8 cellular contexts compared by ENCODE assay signal in genomic region chr1:156705918-156706646, GRCh38. TPM values are rescaled to one million over a fixed set of nuclear protein-coding genes. Genes with fewer than 3 reads are reported as not detected.
DNase-seq lines count a peak whose midpoint lies in the region; ATAC-seq and TF ChIP-seq lines count a peak whose summit lies in the region.

No MANE protein-coding gene starts in this region.

- no peak overlapping the region for H2AFZ ChIP-seq in SK-N-SH (ENCODE audit: low read depth)

- peak overlapping the region; percentile 89 for H3K4me2 ChIP-seq in SK-N-SH

- no peaks in the 10 kb centered on the region for H3K9me3 Mint-ChIP-seq in CD4-positive, CD25-positive, alpha-beta regulatory T cell
- H3K9me3 Mint-ChIP-seq in IgD-negative memory B cell = no peaks in the 10 kb centered on the region
- no peaks in the 10 kb centered on the region for H3K9me3 Mint-ChIP-seq in activated naive CD8-positive, alpha-beta T cell treated with anti-CD3 and anti-CD28 coated beads for 36 hours

- peak overlapping the region; percentile 80 to 93 (median 90) for H3K4me3 Mint-ChIP-seq in CD4-positive, CD25-positive, alpha-beta regulatory T cell
- H3K4me3 Mint-ChIP-seq in IgD-negative memory B cell = peak overlapping the region; percentile 79 to 92 (median 88)
- H3K4me3 Mint-ChIP-seq in activated naive CD8-positive, alpha-beta T cell treated with anti-CD3 and anti-CD28 coated beads for 36 hours = peak overlapping the region; percentile 76

- peak; percentile 53 to 61 (median 56) for DNase-seq in CD4-positive, CD25-positive, alpha-beta regulatory T cell
- peak; percentile 90 for DNase-seq in SK-N-SH
- peak; percentile 72 for DNase-seq in activated naive CD8-positive, alpha-beta T cell treated with anti-CD3 and anti-CD28 coated beads for 36 hours
- peak; percentile 68 for DNase-seq in left cardiac atrium

- intact Hi-C loops in left cardiac atrium (cut with DNase I) = no loop called here

- peak; percentile 66 for TF ChIP-seq RAD21 in SK-N-SH (IDR thresholded peaks at IDR 0.05; ENCODE audit: low read length)

- ATAC-seq in CD4-positive, CD25-positive, alpha-beta regulatory T cell (ENCODE audit: low read depth in 2 of 2) = peak; percentile 55 to 64
- ATAC-seq in left cardiac atrium (peak; percentile 60 to 61), GM21526 (IDR thresholded peaks at IDR 0.05; ENCODE audit: low FRiP score, unreplicated experiment) (no peak), GM19467 (IDR thresholded peaks at IDR 0.05; ENCODE audit: unreplicated experiment) (no peak)

- peak overlapping the region; percentile 53 for H3K4me3 ChIP-seq in CD4-positive, CD25-positive, alpha-beta regulatory T cell (ENCODE audit: low read depth, low read length)
- H3K4me3 ChIP-seq in SK-N-SH (ENCODE audit: low read depth in 2 of 2, low read length in 1 of 2) = peak overlapping the region; percentile 54 to 58
- peak overlapping the region; percentile 62 for H3K4me3 ChIP-seq in rectal smooth muscle tissue (ENCODE audit: low read length)

- H3K27ac Mint-ChIP-seq in CD4-positive, CD25-positive, alpha-beta regulatory T cell = peak overlapping the region; percentile 91 to 94 (median 93)
- H3K27ac Mint-ChIP-seq in IgD-negative memory B cell = peak overlapping the region in 1 of 3 donors; percentile 29
- H3K27ac Mint-ChIP-seq in activated naive CD8-positive, alpha-beta T cell treated with anti-CD3 and anti-CD28 coated beads for 36 hours = peak overlapping the region; percentile 54

- CTCF ChIA-PET in SK-N-SH (lab: Yijun Ruan, JAX) = interaction anchor here (0.6 to 45.5 kb wide), 18 partner anchors 10 to 222 kb away, joined by 3 to 2702 read pairs (median 4); partner anchors contain the start of genes CRABP2, ISG20L2, METTL25B and NES

- H3K4me1 ChIP-seq in CD4-positive, CD25-positive, alpha-beta regulatory T cell (ENCODE audit: control insufficient read depth, insufficient read depth, low read length, poor library complexity, severe bottlenecking) = peaks cover 31% of the 10 kb centered on the region
- H3K4me1 ChIP-seq in SK-N-SH (ENCODE audit: control insufficient read depth in 1 of 2, insufficient read depth in 2 of 2, low read depth in 1 of 2, low read length in 1 of 2) = peaks cover 70 to 90% of the 10 kb centered on the region in 2 experiments
- peaks cover 31% of the 10 kb centered on the region for H3K4me1 ChIP-seq in rectal smooth muscle tissue (ENCODE audit: control insufficient read depth, insufficient read depth, low read length)

- peaks cover 49% of the 10 kb centered on the region for H3K27me3 Mint-ChIP-seq in CD4-positive, CD25-positive, alpha-beta regulatory T cell
- H3K27me3 Mint-ChIP-seq in IgD-negative memory B cell = peaks cover 32% of the 10 kb centered on the region
- peaks cover 29% of the 10 kb centered on the region for H3K27me3 Mint-ChIP-seq in activated naive CD8-positive, alpha-beta T cell treated with anti-CD3 and anti-CD28 coated beads for 36 hours

- peaks cover 0 to 39% (median 17%) of the 10 kb centered on the region in 4 donors for H3K4me1 Mint-ChIP-seq in CD4-positive, CD25-positive, alpha-beta regulatory T cell
- H3K4me1 Mint-ChIP-seq in IgD-negative memory B cell = peaks cover 0 to 12% (median 4%) of the 10 kb centered on the region in 3 donors
- H3K4me1 Mint-ChIP-seq in activated naive CD8-positive, alpha-beta T cell treated with anti-CD3 and anti-CD28 coated beads for 36 hours = peaks cover 25% of the 10 kb centered on the region

- H3K9ac ChIP-seq in SK-N-SH = peak overlapping the region; percentile 44; the same call in 1 of the 2 replicates
- peak overlapping the region; percentile 35 for H3K9ac ChIP-seq in rectal smooth muscle tissue (ENCODE audit: low read length)

- H3K27ac ChIP-seq in CD4-positive, CD25-positive, alpha-beta regulatory T cell (ENCODE audit: insufficient read depth, low read length, poor library complexity, severe bottlenecking) = peak overlapping the region; percentile 60
- H3K27ac ChIP-seq in SK-N-SH (ENCODE audit: low read depth in 2 of 2, low read length in 1 of 2) (peak overlapping the region in 1 of 2 experiments; percentile 98; a peak in 2 of 4 replicates), rectal smooth muscle tissue (ENCODE audit: low read depth, low read length) (peak overlapping the region; percentile 86)

- TF ChIP-seq EP300 in SK-N-SH (IDR thresholded peaks at IDR 0.05; ENCODE audit: borderline replicate concordance in 1 of 2, low read depth in 1 of 2, low read length in 1 of 2) = no peak

- H3K9me2 ChIP-seq in SK-N-SH = no peaks in the 10 kb centered on the region

- POLR2A ChIA-PET in SK-N-SH (lab: Yijun Ruan, JAX) = interaction anchor here (0.6 to 5.3 kb wide), 8 partner anchors 8 to 127 kb away, joined by 3 to 57 read pairs (median 5); partner anchors contain the start of genes ISG20L2 and METTL25B

- H3K36me3 Mint-ChIP-seq in CD4-positive, CD25-positive, alpha-beta regulatory T cell = no peaks in the 10 kb centered on the region
- H3K36me3 Mint-ChIP-seq in IgD-negative memory B cell = no peaks in the 10 kb centered on the region
- H3K36me3 Mint-ChIP-seq in activated naive CD8-positive, alpha-beta T cell treated with anti-CD3 and anti-CD28 coated beads for 36 hours = no peaks in the 10 kb centered on the region

- no peaks in the 10 kb centered on the region for H3K79me2 ChIP-seq in SK-N-SH (ENCODE audit: insufficient read depth)

- TF ChIP-seq CTCF in SK-N-SH (IDR thresholded peaks at IDR 0.05) = peak; percentile 96

- no peaks in the 10 kb centered on the region for H3K36me3 ChIP-seq in CD4-positive, CD25-positive, alpha-beta regulatory T cell (ENCODE audit: control insufficient read depth, insufficient read depth, low read length)
- H3K36me3 ChIP-seq in SK-N-SH (replicated peaks in 1 of 2; ENCODE audit: control insufficient read depth in 1 of 2, insufficient read depth in 2 of 2, low read length in 1 of 2) = peaks cover 0 to under 1% of the 10 kb centered on the region in 2 experiments
- H3K36me3 ChIP-seq in rectal smooth muscle tissue (ENCODE audit: control insufficient read depth, insufficient read depth, low read length) = no peaks in the 10 kb centered on the region

- no peaks in the 10 kb centered on the region for H4K20me1 ChIP-seq in SK-N-SH (ENCODE audit: insufficient read depth)

- H3K9me3 ChIP-seq in CD4-positive, CD25-positive, alpha-beta regulatory T cell (ENCODE audit: control insufficient read depth in 2 of 2, low read length in 2 of 2) = no peaks in the 10 kb centered on the region
- no peaks in the 10 kb centered on the region for H3K9me3 ChIP-seq in SK-N-SH

- WGBS in SK-N-SH (ENCODE audit: low lambda C conversion rate) = 56% methylated on average over 33 of the region's 45 CpGs

- peaks cover 9% of the 10 kb centered on the region for H3K27me3 ChIP-seq in CD4-positive, CD25-positive, alpha-beta regulatory T cell (ENCODE audit: control insufficient read depth, insufficient read depth, low read length)
- H3K27me3 ChIP-seq in SK-N-SH (ENCODE audit: insufficient read depth) (no peaks in the 10 kb centered on the region), rectal smooth muscle tissue (ENCODE audit: control insufficient read depth, insufficient read depth, low read length) (peaks cover 15% of the 10 kb centered on the region)

- H3F3A ChIP-seq in SK-N-SH (replicated peaks; ENCODE audit: insufficient read depth) = peaks cover 33% of the 10 kb centered on the region

RNA-seq across cellular contexts. Expression of gene CRABP2, which starts 0.7 kb away (rescaled TPM):
- total RNA-seq in CD4-positive, CD25-positive, alpha-beta regulatory T cell = 5.1 TPM
- not detected for polyA plus RNA-seq in CD4-positive, CD25-positive, alpha-beta regulatory T cell
- polyA plus RNA-seq in IgD-negative memory B cell = 0.31 TPM
- 13.3 and 42.1 TPM in 2 replicates for polyA plus RNA-seq in SK-N-SH (2012; rRNA removed)
- 27.0 TPM in 2 replicates for polyA plus RNA-seq in SK-N-SH (2012; cell fraction: cytosol; rRNA removed)
- 21.2 and 48.9 TPM in 2 replicates for polyA plus RNA-seq in SK-N-SH (2012; cell fraction: nucleus; rRNA removed)
- 1 to 10 TPM; 1.2 to 1.6 TPM for total RNA-seq in activated naive CD8-positive, alpha-beta T cell treated with anti-CD3 and anti-CD28 coated beads for 36 hours
- total RNA-seq in left cardiac atrium = 1 to 10 TPM; 1.5 TPM

RNA-seq across cellular contexts. Expression of gene METTL25B, which starts 22.2 kb away (rescaled TPM):
- 19.0 TPM for total RNA-seq in CD4-positive, CD25-positive, alpha-beta regulatory T cell
- 1 to 10 TPM; 4.3 to 8.7 (median 7.2) TPM for polyA plus RNA-seq in CD4-positive, CD25-positive, alpha-beta regulatory T cell
- polyA plus RNA-seq in IgD-negative memory B cell (11.5 TPM), SK-N-SH (2012; rRNA removed) (20.1 and 21.2 TPM in 2 replicates)
- polyA plus RNA-seq in SK-N-SH (2012; cell fraction: cytosol; rRNA removed) = 10.7 and 14.0 TPM in 2 replicates
- polyA plus RNA-seq in SK-N-SH (2012; cell fraction: nucleus; rRNA removed) = 51.7 and 72.4 TPM in 2 replicates
- total RNA-seq in activated naive CD8-positive, alpha-beta T cell treated with anti-CD3 and anti-CD28 coated beads for 36 hours = 10 to 100 TPM; 24.4 to 24.9 TPM
- total RNA-seq in left cardiac atrium = 10 to 100 TPM; 14.6 to 20.5 TPM

RNA-seq across cellular contexts. Expression of gene ISG20L2, which starts 22.5 kb away (rescaled TPM):
- total RNA-seq in CD4-positive, CD25-positive, alpha-beta regulatory T cell = 76.7 TPM
- 10 to 100 TPM; 15.8 to 17.8 (median 17.0) TPM for polyA plus RNA-seq in CD4-positive, CD25-positive, alpha-beta regulatory T cell
- polyA plus RNA-seq in IgD-negative memory B cell (39.7 TPM), SK-N-SH (2012; rRNA removed) (31.6 and 44.3 TPM in 2 replicates)
- polyA plus RNA-seq in SK-N-SH (2012; cell fraction: cytosol; rRNA removed) = 28.2 and 36.0 TPM in 2 replicates
- 22.9 and 32.5 TPM in 2 replicates for polyA plus RNA-seq in SK-N-SH (2012; cell fraction: nucleus; rRNA removed)
- 10 to 100 TPM; 74.9 to 77.4 TPM for total RNA-seq in activated naive CD8-positive, alpha-beta T cell treated with anti-CD3 and anti-CD28 coated beads for 36 hours
- total RNA-seq in left cardiac atrium = 10 to 100 TPM; 15.7 to 18.6 TPM

RNA-seq across cellular contexts. Expression of gene NES, which starts 28.9 kb away (rescaled TPM):
- 0.10 TPM for total RNA-seq in CD4-positive, CD25-positive, alpha-beta regulatory T cell
- not detected for polyA plus RNA-seq in CD4-positive, CD25-positive, alpha-beta regulatory T cell
- polyA plus RNA-seq in IgD-negative memory B cell (not detected), SK-N-SH (2012; rRNA removed) (12.6 and 15.8 TPM in 2 replicates)
- 10.5 and 12.5 TPM in 2 replicates for polyA plus RNA-seq in SK-N-SH (2012; cell fraction: cytosol; rRNA removed)
- 28.7 and 40.4 TPM in 2 replicates for polyA plus RNA-seq in SK-N-SH (2012; cell fraction: nucleus; rRNA removed)
- under 1 TPM in 1 of 2 experiments, not detected in 1; 0.04 TPM for total RNA-seq in activated naive CD8-positive, alpha-beta T cell treated with anti-CD3 and anti-CD28 coated beads for 36 hours
- 100 to 1,000 TPM; 224 to 240 TPM for total RNA-seq in left cardiac atrium

RNA-seq across cellular contexts. Expression of gene MRPL24, which starts 34.8 kb away (rescaled TPM):
- total RNA-seq in CD4-positive, CD25-positive, alpha-beta regulatory T cell = 18.2 TPM
- polyA plus RNA-seq in CD4-positive, CD25-positive, alpha-beta regulatory T cell = 10 to 100 TPM; 72.5 to 86.4 (median 79.3) TPM
- polyA plus RNA-seq in IgD-negative memory B cell (93.7 TPM), SK-N-SH (2012; rRNA removed) (149 and 171 TPM in 2 replicates)
- 141 and 142 TPM in 2 replicates for polyA plus RNA-seq in SK-N-SH (2012; cell fraction: cytosol; rRNA removed)
- polyA plus RNA-seq in SK-N-SH (2012; cell fraction: nucleus; rRNA removed) = 99.8 and 109 TPM in 2 replicates
- 10 to 100 TPM; 85.1 to 94.6 TPM for total RNA-seq in activated naive CD8-positive, alpha-beta T cell treated with anti-CD3 and anti-CD28 coated beads for 36 hours
- total RNA-seq in left cardiac atrium = 10 to 100 TPM; 62.9 to 74.0 TPM

Comparison
In these comparisons a context has a peak if more than half of its experiments do, and no peak if none do; other contexts are left out.
1. ATAC-seq: peak in CD4-positive, CD25-positive, alpha-beta regulatory T cell (2 of 2) and left cardiac atrium (2 of 2); none in GM21526 (single experiment) and GM19467 (single experiment).
2. Peak in every context shown above with its lines, with median percentiles within 50 percentile points of each other: DNase-seq, H3K4me3 ChIP-seq and H3K4me3 Mint-ChIP-seq.